In genomic region chr12:132523576-132524331, GRCh38 we compare ENCODE assay signal across 8 cellular contexts. TPM values are rescaled to one million over a fixed set of nuclear protein-coding genes. Genes with fewer than 3 reads are reported as not detected.
DNase-seq lines count a peak whose midpoint lies in the region; ATAC-seq, FAIRE-seq and TF ChIP-seq lines count a peak whose summit lies in the region.

No MANE protein-coding gene starts in this region.

- H3K36me3 ChIP-seq in BLaER1, result peaks cover 8% of the 10 kb centered on the region; the same call in 1 of the 2 replicates
- H3K36me3 ChIP-seq in bronchial epithelial cell (ENCODE audit: control insufficient read depth, insufficient read depth, low read length), result no peaks in the 10 kb centered on the region

- H3K4me3 ChIP-seq in BLaER1 (peak overlapping the region; percentile 56), bronchial epithelial cell (ENCODE audit: low read depth, low read length) (no peak overlapping the region)

- peak overlapping the region; percentile 73 for H3K9ac ChIP-seq in BLaER1

- DNase-seq in GM19239 (ENCODE audit: insufficient read length, low spot score) (peak; percentile 96), NCI-H128 (lab: John Stamatoyannopoulos, UW; ENCODE audit: unreplicated experiment) (peak; percentile 28), bronchial epithelial cell (ENCODE audit: low read depth) (peak; percentile 35), kidney tubule cell (ENCODE audit: low spot score) (peak; percentile 62)
- DNase-seq in stimulated activated CD4-positive, alpha-beta T cell treated with anti-CD3 and anti-CD28 coated beads, Interleukin-4, amount 100 ng/mL, for 4 hours, result peak; percentile 57 to 73

- H3K27ac ChIP-seq in BLaER1, result peak overlapping the region; percentile 91

- peaks cover 8% of the 10 kb centered on the region for H3K9me3 ChIP-seq in BLaER1

- peaks cover 93% of the 10 kb centered on the region for H3K4me1 ChIP-seq in BLaER1

- FAIRE-seq in GM19239 (lab: Jason Lieb, UNC) (peak; percentile 73), bronchial epithelial cell (lab: Jason Lieb, UNC) (no peak)

- peaks cover 9% of the 10 kb centered on the region; the same call in 1 of the 2 replicates for H4K20me1 ChIP-seq in BLaER1

- TF ChIP-seq CTCF in bronchial epithelial cell (IDR thresholded peaks at IDR 0.05; ENCODE audit: insufficient read depth, low read length, severe bottlenecking), result peak; percentile 83

- H3K4me2 ChIP-seq in BLaER1, result peak overlapping the region; percentile 99

- no peaks in the 10 kb centered on the region for H3K27me3 ChIP-seq in BLaER1
- H3K27me3 ChIP-seq in bronchial epithelial cell (ENCODE audit: control insufficient read depth, insufficient read depth, low read length), result peaks cover 4% of the 10 kb centered on the region

- ATAC-seq in activated CD4-positive, CD25-positive, alpha-beta regulatory T cell treated with anti-CD3 and anti-CD28 coated beads, Interleukin-2, amount 50 U/mL, for 24 hours, result peak; percentile 78 to 81
- ATAC-seq in HG02623 (IDR thresholded peaks at IDR 0.05; ENCODE audit: unreplicated experiment), result no peak

RNA-seq across cellular contexts. Expression of gene FBRSL1, which starts 33.8 kb away (rescaled TPM):
- 3.2 and 17.1 TPM in 2 replicates for total RNA-seq in bronchial epithelial cell

Comparison
In these comparisons a context has a peak if more than half of its experiments do, and no peak if none do; other contexts are left out.
1. DNase-seq: peak in every context shown above with its lines; median percentile 96 in GM19239; 65 in stimulated activated CD4-positive, alpha-beta T cell treated with anti-CD3 and anti-CD28 coated beads, Interleukin-4, amount 100 ng/mL, for 4 hours; 62 in kidney tubule cell; 35 in bronchial epithelial cell; 28 in NCI-H128.